ENCODE assay signal across 1 cellular context in genomic region chr17:19362293-19363113, GRCh38.
A peak's percentile ranks its signal among the peaks of the same experiment; 100 is the strongest.
TF ChIP-seq lines count a peak whose summit lies in the region.

A gene with protein sequence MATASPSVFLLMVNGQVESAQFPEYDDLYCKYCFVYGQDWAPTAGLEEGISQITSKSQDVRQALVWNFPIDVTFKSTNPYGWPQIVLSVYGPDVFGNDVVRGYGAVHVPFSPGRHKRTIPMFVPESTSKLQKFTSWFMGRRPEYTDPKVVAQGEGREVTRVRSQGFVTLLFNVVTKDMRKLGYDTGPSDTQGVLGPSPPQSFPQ (minus strand): TSS chr17:19362723. CDS start chr17:19362569, 154 bp downstream.

TF ChIP-seq in K562, 482 proteins besides CTCF, POLR2A, EP300 and RAD21 (continued from another document and continues in another):
- no peak for TF ChIP-seq ETS1 (conservative IDR thresholded peaks at IDR 0.05; ENCODE audit: control insufficient read depth, low read depth, low read length)
- TF ChIP-seq PRDM10 (IDR thresholded peaks at IDR 0.05; ENCODE audit: partially characterized antibody), result no peak
- peak; percentile 37 for TF ChIP-seq HMGN3 (IDR thresholded peaks at IDR 0.05; ENCODE audit: borderline replicate concordance, extremely low read depth, insufficient read length, low read depth, low read length)
- TF ChIP-seq NR1H2 (CRISPR knock-in tag; IDR thresholded peaks at IDR 0.05), result no peak
- TF ChIP-seq DEAF1 (CRISPR knock-in tag; IDR thresholded peaks at IDR 0.05), result peak; percentile 90
- 0 out of 2 replicates have a peak, but pooled peaks have one; percentile 2 for TF ChIP-seq JUN (IDR thresholded peaks at IDR 0.05; ENCODE audit: borderline replicate concordance, low read depth, low read length)
- TF ChIP-seq JUN (CRISPR knock-in tag; IDR thresholded peaks at IDR 0.05; ENCODE audit: borderline replicate concordance), result no peak
- peak; percentile 54; the same call in 1 of the 2 replicates for TF ChIP-seq PHF8 (IDR thresholded peaks at IDR 0.05; ENCODE audit: borderline replicate concordance, low read length)
- TF ChIP-seq NCOR1 (IDR thresholded peaks at IDR 0.05), result no peak
- TF ChIP-seq, protein P1, sequence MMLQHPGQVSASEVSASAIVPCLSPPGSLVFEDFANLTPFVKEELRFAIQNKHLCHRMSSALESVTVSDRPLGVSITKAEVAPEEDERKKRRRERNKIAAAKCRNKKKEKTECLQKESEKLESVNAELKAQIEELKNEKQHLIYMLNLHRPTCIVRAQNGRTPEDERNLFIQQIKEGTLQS (IDR thresholded peaks at IDR 0.05), result peak; percentile 47
- TF ChIP-seq, protein P1 (CRISPR knock-in tag; conservative IDR thresholded peaks at IDR 0.05), result no peak
- 0 out of 2 replicates have a peak, but pooled peaks have one; percentile 34 for TF ChIP-seq EGR1 (conservative IDR thresholded peaks at IDR 0.05)
- peak; percentile 86 to 90 for TF ChIP-seq MNT (conservative IDR thresholded peaks at IDR 0.05)
- TF ChIP-seq TEAD1 (CRISPR knock-in tag; IDR thresholded peaks at IDR 0.05), result 0 out of 4 replicates have a peak, but pooled peaks of 1 of the 2 experiments have one; percentile 45
- 0 out of 2 replicates have a peak, but pooled peaks have one; percentile 12 for TF ChIP-seq ZKSCAN1 (IDR thresholded peaks at IDR 0.05; ENCODE audit: low read depth, low read length)
- peak; percentile 32 for TF ChIP-seq TAF1 (IDR thresholded peaks at IDR 0.05; ENCODE audit: control insufficient read depth, extremely low read depth, insufficient read depth, low read length, severe bottlenecking)
- TF ChIP-seq ATF1 (CRISPR knock-in tag; IDR thresholded peaks at IDR 0.05), result peak; percentile 23; the same call in 1 of the 2 replicates
- TF ChIP-seq ATF1 (tag; IDR thresholded peaks at IDR 0.05), result peak; percentile 74
- peak in 1 of 2 experiments; percentile 46; a peak in 1 of 4 replicates for TF ChIP-seq KDM4B (IDR thresholded peaks at IDR 0.05; ENCODE audit: borderline replicate concordance in 2 of 2, low read depth in 1 of 2)
- TF ChIP-seq HMG20B (CRISPR knock-in tag; IDR thresholded peaks at IDR 0.05), result no peak
- no peak for TF ChIP-seq ASH1L (IDR thresholded peaks at IDR 0.05; ENCODE audit: borderline replicate concordance, low read depth, partially characterized antibody)
- peak; percentile 66 for TF ChIP-seq GABPB1 (CRISPR knock-in tag; IDR thresholded peaks at IDR 0.05)
- TF ChIP-seq IFI16 (CRISPR knock-in tag; IDR thresholded peaks at IDR 0.05), result no peak
- TF ChIP-seq POLR2AphosphoS2 (IDR thresholded peaks at IDR 0.05; ENCODE audit: low read length), result no peak
- peak; percentile 72 for TF ChIP-seq BHLHE40 (IDR thresholded peaks at IDR 0.05; ENCODE audit: low read length)
- TF ChIP-seq YY1 (IDR thresholded peaks at IDR 0.05; ENCODE audit: borderline replicate concordance in 1 of 3, control insufficient read depth in 1 of 3, extremely low read depth in 1 of 3, insufficient read depth in 3 of 3, insufficient read length in 1 of 3, insufficient replicate concordance in 2 of 3, low read depth in 1 of 3, low read length in 2 of 3), result peak in 1 of 3 experiments; percentile 16
- peak; percentile 24; the same call in 1 of the 2 replicates for TF ChIP-seq CTBP1 (IDR thresholded peaks at IDR 0.05; ENCODE audit: borderline replicate concordance)
- TF ChIP-seq RFX1 (IDR thresholded peaks at IDR 0.05), result peak; percentile 98
- TF ChIP-seq, protein P2, sequence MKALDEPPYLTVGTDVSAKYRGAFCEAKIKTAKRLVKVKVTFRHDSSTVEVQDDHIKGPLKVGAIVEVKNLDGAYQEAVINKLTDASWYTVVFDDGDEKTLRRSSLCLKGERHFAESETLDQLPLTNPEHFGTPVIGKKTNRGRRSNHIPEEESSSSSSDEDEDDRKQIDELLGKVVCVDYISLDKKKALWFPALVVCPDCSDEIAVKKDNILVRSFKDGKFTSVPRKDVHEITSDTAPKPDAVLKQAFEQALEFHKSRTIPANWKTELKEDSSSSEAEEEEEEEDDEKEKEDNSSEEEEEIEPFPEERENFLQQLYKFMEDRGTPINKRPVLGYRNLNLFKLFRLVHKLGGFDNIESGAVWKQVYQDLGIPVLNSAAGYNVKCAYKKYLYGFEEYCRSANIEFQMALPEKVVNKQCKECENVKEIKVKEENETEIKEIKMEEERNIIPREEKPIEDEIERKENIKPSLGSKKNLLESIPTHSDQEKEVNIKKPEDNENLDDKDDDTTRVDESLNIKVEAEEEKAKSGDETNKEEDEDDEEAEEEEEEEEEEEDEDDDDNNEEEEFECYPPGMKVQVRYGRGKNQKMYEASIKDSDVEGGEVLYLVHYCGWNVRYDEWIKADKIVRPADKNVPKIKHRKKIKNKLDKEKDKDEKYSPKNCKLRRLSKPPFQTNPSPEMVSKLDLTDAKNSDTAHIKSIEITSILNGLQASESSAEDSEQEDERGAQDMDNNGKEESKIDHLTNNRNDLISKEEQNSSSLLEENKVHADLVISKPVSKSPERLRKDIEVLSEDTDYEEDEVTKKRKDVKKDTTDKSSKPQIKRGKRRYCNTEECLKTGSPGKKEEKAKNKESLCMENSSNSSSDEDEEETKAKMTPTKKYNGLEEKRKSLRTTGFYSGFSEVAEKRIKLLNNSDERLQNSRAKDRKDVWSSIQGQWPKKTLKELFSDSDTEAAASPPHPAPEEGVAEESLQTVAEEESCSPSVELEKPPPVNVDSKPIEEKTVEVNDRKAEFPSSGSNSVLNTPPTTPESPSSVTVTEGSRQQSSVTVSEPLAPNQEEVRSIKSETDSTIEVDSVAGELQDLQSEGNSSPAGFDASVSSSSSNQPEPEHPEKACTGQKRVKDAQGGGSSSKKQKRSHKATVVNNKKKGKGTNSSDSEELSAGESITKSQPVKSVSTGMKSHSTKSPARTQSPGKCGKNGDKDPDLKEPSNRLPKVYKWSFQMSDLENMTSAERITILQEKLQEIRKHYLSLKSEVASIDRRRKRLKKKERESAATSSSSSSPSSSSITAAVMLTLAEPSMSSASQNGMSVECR (CRISPR knock-in tag; IDR thresholded peaks at IDR 0.05), result peak; percentile 71
- peak; percentile 83 for TF ChIP-seq CREM (IDR thresholded peaks at IDR 0.05; ENCODE audit: low read depth)
- TF ChIP-seq ZBTB9 (CRISPR knock-in tag; IDR thresholded peaks at IDR 0.05), result peak; percentile 27; the same call in 1 of the 2 replicates
- TF ChIP-seq SIN3A (IDR thresholded peaks at IDR 0.05; ENCODE audit: borderline replicate concordance in 2 of 2, control insufficient read depth in 1 of 2, low read depth in 2 of 2, low read length in 2 of 2), result peak in 1 of 2 experiments; percentile 66; a peak in 2 of 4 replicates
- TF ChIP-seq ZNF277 (CRISPR knock-in tag; IDR thresholded peaks at IDR 0.05; ENCODE audit: borderline replicate concordance), result no peak
- TF ChIP-seq ZNF830 (CRISPR knock-in tag; IDR thresholded peaks at IDR 0.05), result no peak
- no peak for TF ChIP-seq CBX5 (IDR thresholded peaks at IDR 0.05; ENCODE audit: borderline replicate concordance, low read depth)
- 0 out of 2 replicates have a peak, but pooled peaks have one; percentile 41 for TF ChIP-seq MTA1 (IDR thresholded peaks at IDR 0.05; ENCODE audit: borderline replicate concordance)
- no peak for TF ChIP-seq ELF1 (tag; IDR thresholded peaks at IDR 0.05)
